In the genomic region with DNA sequence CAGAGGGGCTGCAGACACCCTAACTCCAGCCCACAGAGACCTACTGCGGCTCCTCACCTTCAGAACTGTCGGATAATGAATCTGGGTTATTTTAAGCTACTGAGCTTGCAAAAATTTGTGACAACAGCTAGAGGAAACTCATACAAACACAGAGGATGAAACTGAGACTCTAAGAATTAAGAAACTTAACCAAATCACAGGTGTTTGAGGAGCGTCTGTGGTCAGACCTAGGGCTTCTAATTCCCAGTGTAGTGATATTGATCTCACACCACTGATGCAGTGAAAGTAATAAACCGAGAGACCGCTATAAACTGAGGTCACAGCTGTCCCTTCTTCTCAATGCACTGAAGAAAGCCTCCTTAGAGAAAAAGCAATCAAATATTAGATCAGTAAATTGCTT, we compare ENCODE assay signal across 15 cellular contexts.
DNase-seq lines count a peak whose midpoint lies in the region; ATAC-seq and TF ChIP-seq lines count a peak whose summit lies in the region.
"Had no signal": no experiment of that assay in that cellular context is flagged by ENCODE, and none has a peak within 500 bp of the region (broad histone marks: within the 10 kb centered on the region; RNA-seq: fewer than 3 reads in every experiment).

No MANE protein-coding gene starts in this region.

- H3K27me3 ChIP-seq in upper lobe of right lung, result no peaks in the 10 kb centered on the region
- H3K27me3 ChIP-seq: cardiac muscle cell, esophagus muscularis mucosa had no signal

- intact Hi-C loops in upper lobe of right lung (cut with DNase I), result no loop called here

- no peak overlapping the region for H3K4me3 ChIP-seq in upper lobe of right lung
- H3K4me3 ChIP-seq: cardiac muscle cell, esophagus muscularis mucosa had no signal

- H3K4me1 ChIP-seq in upper lobe of right lung, result peaks cover 6% of the 10 kb centered on the region
- H3K4me1 ChIP-seq: esophagus muscularis mucosa had no signal

- no peak overlapping the region for H3K27ac Mint-ChIP-seq in stimulated activated naive CD8-positive, alpha-beta T cell treated with anti-CD3 and anti-CD28 coated beads, Interleukin-15, amount 100 ng/mL, for 72 hours
- H3K27ac Mint-ChIP-seq: activated T-helper 1 cell treated with anti-CD3 and anti-CD28 coated beads, Interleukin-12 subunit alpha, Interleukin-12 subunit beta, Interleukin-2, Interleukin-4 antibody, amounts not matched to agents 30 ng/mL and 10 ng/mL and 1 ng/mL, durations not matched to agents 14 hours and 24 hours and 36 hours; nephron progenitor cell; stimulated activated memory B cell treated with anti-CD40 and anti-IgM and Interleukin-4, amounts not matched to agents 10 μg/mL and 1 μg/mL and 100 μg/mL, for 72 hours had no signal

- DNase-seq in stimulated activated naive CD8-positive, alpha-beta T cell treated with anti-CD3 and anti-CD28 coated beads, Interleukin-15, amount 100 ng/mL, for 72 hours, result peak in 1 of 2 donors; percentile 12
- DNase-seq in SHP77 treated with DMSO at 0.1 percent for 48 hours (lab: John Stamatoyannopoulos, UW) (no peak), upper lobe of right lung (no peak), ACHN (no peak)
- DNase-seq: NCI-H2227 treated with DMSO at 0.1 percent for 48 hours, nephron progenitor cell had no signal

- H3K9me3 ChIP-seq in upper lobe of right lung, result no peaks in the 10 kb centered on the region
- H3K9me3 ChIP-seq: esophagus muscularis mucosa had no signal

- H3K27me3 Mint-ChIP-seq in stimulated activated naive CD8-positive, alpha-beta T cell treated with anti-CD3 and anti-CD28 coated beads, Interleukin-15, amount 100 ng/mL, for 72 hours, result peaks cover 9% of the 10 kb centered on the region
- H3K27me3 Mint-ChIP-seq: stimulated activated memory B cell treated with anti-CD40 and anti-IgM and Interleukin-4, amounts not matched to agents 10 μg/mL and 1 μg/mL and 100 μg/mL, for 72 hours had no signal

- in situ Hi-C loops in ACHN (cut with HindIII; ENCODE audit: low pct_ligation_motif_present, low pct_unique_long_range_greater_than_20kb, low sequenced_read_pairs), result no loop called here

- TF ChIP-seq CTCF in upper lobe of right lung (IDR thresholded peaks at IDR 0.05), result no peak

- ATAC-seq in GM19324 (IDR thresholded peaks at IDR 0.05; ENCODE audit: low FRiP score, unreplicated experiment), result peak; percentile 90
- ATAC-seq in HG02571 (IDR thresholded peaks at IDR 0.05; ENCODE audit: unreplicated experiment), result peak; percentile 94
- peak; percentile 93 for ATAC-seq in HG03280 (IDR thresholded peaks at IDR 0.05; ENCODE audit: unreplicated experiment)
- peak; percentile 89 for ATAC-seq in stimulated activated naive CD8-positive, alpha-beta T cell treated with anti-CD3 and anti-CD28 coated beads, Interleukin-15, amount 100 ng/mL, for 72 hours
- ATAC-seq in upper lobe of right lung, result no peak
- ATAC-seq: Right ventricle myocardium inferior; stimulated activated memory B cell treated with anti-CD40 and anti-IgM and Interleukin-4, amounts not matched to agents 10 μg/mL and 1 μg/mL and 100 μg/mL, for 72 hours had no signal

- H3K4me1 Mint-ChIP-seq in stimulated activated naive CD8-positive, alpha-beta T cell treated with anti-CD3 and anti-CD28 coated beads, Interleukin-15, amount 100 ng/mL, for 72 hours, result peaks cover 11% of the 10 kb centered on the region
- H3K4me1 Mint-ChIP-seq: IgD-negative memory B cell; stimulated activated memory B cell treated with anti-CD40 and anti-IgM and Interleukin-4, amounts not matched to agents 10 μg/mL and 1 μg/mL and 100 μg/mL, for 72 hours had no signal

- H3K36me3 ChIP-seq in upper lobe of right lung, result no peaks in the 10 kb centered on the region
- H3K36me3 ChIP-seq: cardiac muscle cell, esophagus muscularis mucosa had no signal

- no peak overlapping the region for H3K27ac ChIP-seq in upper lobe of right lung
- H3K27ac ChIP-seq: cardiac muscle cell, esophagus muscularis mucosa had no signal

- no peaks in the 10 kb centered on the region for H3K9me3 Mint-ChIP-seq in stimulated activated naive CD8-positive, alpha-beta T cell treated with anti-CD3 and anti-CD28 coated beads, Interleukin-15, amount 100 ng/mL, for 72 hours
- H3K9me3 Mint-ChIP-seq: activated T-helper 1 cell treated with anti-CD3 and anti-CD28 coated beads, Interleukin-12 subunit alpha, Interleukin-12 subunit beta, Interleukin-2, Interleukin-4 antibody, amounts not matched to agents 30 ng/mL and 10 ng/mL and 1 ng/mL, durations not matched to agents 14 hours and 24 hours and 36 hours; IgD-negative memory B cell; stimulated activated memory B cell treated with anti-CD40 and anti-IgM and Interleukin-4, amounts not matched to agents 10 μg/mL and 1 μg/mL and 100 μg/mL, for 72 hours had no signal

- no peak overlapping the region for H3K4me3 Mint-ChIP-seq in stimulated activated naive CD8-positive, alpha-beta T cell treated with anti-CD3 and anti-CD28 coated beads, Interleukin-15, amount 100 ng/mL, for 72 hours
- H3K4me3 Mint-ChIP-seq: activated T-helper 1 cell treated with anti-CD3 and anti-CD28 coated beads, Interleukin-12 subunit alpha, Interleukin-12 subunit beta, Interleukin-2, Interleukin-4 antibody, amounts not matched to agents 30 ng/mL and 10 ng/mL and 1 ng/mL, durations not matched to agents 14 hours and 24 hours and 36 hours; IgD-negative memory B cell; nephron progenitor cell; stimulated activated memory B cell treated with anti-CD40 and anti-IgM and Interleukin-4, amounts not matched to agents 10 μg/mL and 1 μg/mL and 100 μg/mL, for 72 hours had no signal
